13 cellular contexts compared by ENCODE assay signal in the genomic region with DNA sequence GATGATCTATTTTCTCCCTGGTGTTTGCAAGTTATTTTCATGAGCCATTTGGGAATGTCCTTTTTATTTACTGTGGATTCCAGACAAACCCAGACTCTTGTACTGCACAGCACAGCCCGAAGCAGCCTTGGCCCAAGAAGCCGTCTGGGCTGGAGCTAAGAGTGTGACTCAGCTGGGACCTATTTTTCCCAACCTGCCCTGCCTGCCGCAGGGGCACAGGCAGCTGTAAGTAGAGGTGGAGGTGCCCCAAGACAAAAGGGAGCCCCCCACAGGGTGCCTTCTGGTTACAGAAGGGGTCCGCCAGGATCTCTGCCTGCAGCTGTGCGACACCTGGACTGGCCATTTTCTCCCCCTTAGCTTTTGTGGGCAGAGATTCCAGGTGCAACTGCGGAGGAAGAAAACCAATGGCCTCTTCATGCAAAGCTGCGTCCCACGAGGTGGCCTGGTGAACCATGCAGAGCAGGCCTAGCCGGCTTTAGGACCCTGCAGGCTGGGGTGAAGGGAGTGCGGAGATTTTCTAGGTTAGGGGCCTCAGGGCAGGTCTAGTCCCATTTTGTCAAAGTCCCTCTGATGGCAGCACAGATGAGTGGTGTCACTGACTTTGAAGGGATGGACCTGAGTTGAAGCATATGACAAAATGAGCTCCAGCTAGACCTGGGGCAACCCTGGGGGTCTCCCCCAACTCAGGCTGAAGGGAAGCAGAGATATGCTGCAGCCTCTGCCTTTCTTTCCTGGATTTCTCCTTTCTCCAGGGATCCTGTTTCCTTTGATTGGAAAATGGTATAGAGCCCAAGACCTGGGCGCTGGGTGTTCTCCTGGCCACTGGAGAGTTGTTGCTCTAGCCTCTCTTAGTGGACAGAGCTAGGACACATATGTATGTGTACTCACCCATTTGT.
DNase-seq lines count a peak whose midpoint lies in the region; ATAC-seq and TF ChIP-seq lines count a peak whose summit lies in the region.
"Had no signal": no experiment of that assay in that cellular context is flagged by ENCODE, and none has a peak within 500 bp of the region (broad histone marks: within the 10 kb centered on the region; RNA-seq: fewer than 3 reads in every experiment).

No MANE protein-coding gene starts in this region.

- intact Hi-C loops in heart left ventricle (cut with DNase I), result no loop called here

- H3K4me3 ChIP-seq in heart left ventricle (no peak overlapping the region), thoracic aorta (no peak overlapping the region)

- TF ChIP-seq POLR2A in heart left ventricle (IDR thresholded peaks at IDR 0.05), result no peak

- no peaks in the 10 kb centered on the region for H3K36me3 ChIP-seq in heart left ventricle
- no peaks in the 10 kb centered on the region for H3K36me3 ChIP-seq in thoracic aorta
- H3K36me3 ChIP-seq: BE2C had no signal

- H3K36me3 Mint-ChIP-seq in activated naive CD8-positive, alpha-beta T cell treated with anti-CD3 and anti-CD28 coated beads for 36 hours, result peaks cover 5% of the 10 kb centered on the region

- H3K9me3 Mint-ChIP-seq in activated naive CD8-positive, alpha-beta T cell treated with anti-CD3 and anti-CD28 coated beads for 36 hours, result peaks cover 3% of the 10 kb centered on the region

- H3K4me1 ChIP-seq in heart left ventricle, result peaks cover 0 to 16% (median 4%) of the 10 kb centered on the region in 12 donors
- H3K4me1 ChIP-seq in thoracic aorta (ENCODE audit: control insufficient read depth in 1 of 2, low read depth in 2 of 2), result peaks cover 2 to 27% of the 10 kb centered on the region in 2 donors
- H3K4me1 ChIP-seq: BE2C, parathyroid adenoma had no signal

- TF ChIP-seq CTCF in heart left ventricle (IDR thresholded peaks at IDR 0.05) (no peak), thoracic aorta (IDR thresholded peaks at IDR 0.05) (no peak)

- H3K4me1 Mint-ChIP-seq in activated naive CD8-positive, alpha-beta T cell treated with anti-CD3 and anti-CD28 coated beads for 36 hours, result peaks cover 33% of the 10 kb centered on the region

- H3K27ac ChIP-seq in heart left ventricle (peak overlapping the region in 2 of 12 donors; percentile 18 to 19), thoracic aorta (peak overlapping the region; percentile 29 to 35)
- H3K27ac ChIP-seq: parathyroid adenoma had no signal

- H3K27me3 ChIP-seq in heart left ventricle (no peaks in the 10 kb centered on the region), thoracic aorta (replicated peaks; ENCODE audit: insufficient read depth) (no peaks in the 10 kb centered on the region)
- H3K27me3 ChIP-seq: BE2C had no signal

- no peak overlapping the region for H3K4me3 Mint-ChIP-seq in activated naive CD8-positive, alpha-beta T cell treated with anti-CD3 and anti-CD28 coated beads for 36 hours
- H3K4me3 Mint-ChIP-seq: central memory CD8-positive, alpha-beta T cell had no signal

- 57 to 79% (median 75%) methylated on average over 11 of the region's 11 CpGs for WGBS in heart left ventricle, 4 donors

- H3K27ac Mint-ChIP-seq in activated naive CD8-positive, alpha-beta T cell treated with anti-CD3 and anti-CD28 coated beads for 36 hours, result peak overlapping the region; percentile 88

- ATAC-seq in heart left ventricle (peak; percentile 37 to 85 (median 73)), thoracic aorta (ENCODE audit: insufficient number of reproducible peaks, low FRiP score, low read depth) (peak; percentile 32), GM19395 (IDR thresholded peaks at IDR 0.05; ENCODE audit: unreplicated experiment) (no peak), GM21423 (IDR thresholded peaks at IDR 0.05; ENCODE audit: unreplicated experiment) (no peak)

- peaks cover 0 to 13% (median 0%) of the 10 kb centered on the region in 12 donors for H3K9me3 ChIP-seq in heart left ventricle
- no peaks in the 10 kb centered on the region for H3K9me3 ChIP-seq in thoracic aorta
- H3K9me3 ChIP-seq: BE2C had no signal

- no peaks in the 10 kb centered on the region for H3K27me3 Mint-ChIP-seq in activated naive CD8-positive, alpha-beta T cell treated with anti-CD3 and anti-CD28 coated beads for 36 hours
- H3K27me3 Mint-ChIP-seq: central memory CD8-positive, alpha-beta T cell had no signal

- DNase-seq in activated CD8-positive, alpha-beta memory T cell treated with anti-CD3 and anti-CD28 coated beads for 24 hours, result peak; percentile 47
- no peak for DNase-seq in activated CD8-positive, alpha-beta memory T cell treated with anti-CD3 and anti-CD28 coated beads, Interleukin-2, amount 50 U/mL, for 4 hours
- no peak for DNase-seq in activated naive CD8-positive, alpha-beta T cell treated with anti-CD3 and anti-CD28 coated beads for 36 hours
- peak in 1 of 5 donors; percentile 25 for DNase-seq in heart left ventricle
- no peak for DNase-seq in thoracic aorta (ENCODE audit: low spot score)
- DNase-seq in HUDEP-2 (lab: John Stamatoyannopoulos, UW; ENCODE audit: unreplicated experiment in 76 of 76), result no peak
- DNase-seq: BE2C, GOT3, NCI-H510A had no signal

Comparison
In these comparisons a context has a peak if more than half of its experiments do, and no peak if none do; other contexts are left out.
1. ATAC-seq: peak in heart left ventricle (4 of 4) and thoracic aorta (single experiment); none in GM19395 (single experiment) and GM21423 (single experiment).